ENCODE assay signal across 8 cellular contexts in the genomic region with DNA sequence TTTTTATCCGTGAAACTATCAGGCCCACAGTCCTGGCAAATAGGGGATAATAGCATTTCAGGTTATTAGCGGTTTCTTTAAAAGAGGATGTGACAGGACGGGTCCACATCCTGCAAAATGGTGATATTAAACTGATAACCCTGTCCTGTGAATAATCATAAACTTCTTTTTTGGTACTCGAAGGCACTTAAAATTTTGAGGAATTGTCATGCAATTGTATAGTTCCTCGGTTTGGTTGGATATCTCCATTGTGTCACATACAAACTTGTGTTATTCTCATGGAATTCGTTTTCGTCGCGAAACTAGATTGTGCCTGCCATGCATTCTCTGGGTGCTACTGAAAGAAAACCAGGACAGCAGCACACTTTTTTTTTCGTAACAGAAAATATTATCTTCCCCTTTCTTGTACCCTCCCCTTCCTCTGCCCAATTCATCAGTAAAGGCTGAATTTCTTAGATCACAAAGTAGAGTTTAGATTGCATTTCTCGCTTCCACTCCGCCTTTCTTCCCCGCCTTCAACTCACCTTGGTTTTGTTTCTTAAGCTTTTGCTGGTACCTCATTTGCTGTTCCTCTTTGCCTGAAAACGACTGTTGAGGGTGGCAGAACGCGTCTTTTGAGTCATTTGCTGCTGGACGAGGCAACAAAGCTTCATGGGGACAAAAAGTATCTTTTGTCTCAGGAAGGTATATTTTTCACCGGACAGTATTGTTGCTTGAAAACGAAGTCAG. TPM values are rescaled to one million over a fixed set of nuclear protein-coding genes. Genes with fewer than 3 reads are reported as not detected.
DNase-seq lines count a peak whose midpoint lies in the region; ATAC-seq and TF ChIP-seq lines count a peak whose summit lies in the region.

No MANE protein-coding gene starts in this region.

- H2BK120ac ChIP-seq in trophoblast cell (ENCODE audit: insufficient read depth, low read length, poor library complexity), result no peak overlapping the region

- H3K14ac ChIP-seq in trophoblast cell (ENCODE audit: low read length), result no peak overlapping the region

- H3K27me3 ChIP-seq in PC-9 (ENCODE audit: insufficient read depth, low read depth) (no peaks in the 10 kb centered on the region), esophagus (ENCODE audit: control insufficient read depth in 1 of 2, insufficient read depth in 2 of 2, low read length in 2 of 2) (no peaks in the 10 kb centered on the region), trophoblast cell (ENCODE audit: insufficient read depth, low read length) (no peaks in the 10 kb centered on the region)

- H3K36me3 ChIP-seq in PC-9 (ENCODE audit: low read depth) (no peaks in the 10 kb centered on the region), esophagus (ENCODE audit: control insufficient read depth in 2 of 2, insufficient read depth in 2 of 2, low read length in 1 of 2) (no peaks in the 10 kb centered on the region), trophoblast cell (ENCODE audit: control insufficient read depth in 1 of 2, insufficient read depth in 2 of 2, low read length in 2 of 2) (no peaks in the 10 kb centered on the region)

- H4K91ac ChIP-seq in trophoblast cell (ENCODE audit: low read depth, low read length), result no peak overlapping the region

- H3K4me3 ChIP-seq in AG10803 (ENCODE audit: low read length) (peak overlapping the region; percentile 99), PC-9 (peak overlapping the region; percentile 88), esophagus (ENCODE audit: low read depth in 1 of 2, low read length in 2 of 2) (peak overlapping the region; percentile 83 to 91), trophoblast cell (ENCODE audit: low read depth, low read length) (peak overlapping the region; percentile 81)

- peak overlapping the region; percentile 80 for H4K12ac ChIP-seq in trophoblast cell (ENCODE audit: low read depth, low read length)

- TF ChIP-seq CTCF in AG10803 (conservative IDR thresholded peaks at IDR 0.05; ENCODE audit: low read length) (no peak), PC-9 (conservative IDR thresholded peaks at IDR 0.05) (no peak)

- CTCF ChIA-PET in PC-9 (lab: Charles Lee), result no interaction called here

- ATAC-seq in GM18511 (IDR thresholded peaks at IDR 0.05; ENCODE audit: unreplicated experiment) (peak; percentile 4), left colon (no peak)

- H3K9me3 ChIP-seq in PC-9 (ENCODE audit: insufficient read depth, low read depth) (no peaks in the 10 kb centered on the region), esophagus (ENCODE audit: control insufficient read depth in 2 of 2, insufficient read depth in 1 of 2, low read depth in 1 of 2, low read length in 1 of 2) (no peaks in the 10 kb centered on the region), trophoblast cell (ENCODE audit: insufficient read depth, low read depth, low read length) (peaks cover 2% of the 10 kb centered on the region)

- no peak overlapping the region for H2BK12ac ChIP-seq in trophoblast cell (ENCODE audit: low read length)

- peaks cover 11% of the 10 kb centered on the region for H3K79me1 ChIP-seq in trophoblast cell (ENCODE audit: low read length)

- H3K4me2 ChIP-seq in PC-9 (peak overlapping the region; percentile 75), trophoblast cell (ENCODE audit: low read length) (peak overlapping the region; percentile 89)

- H3K9me2 ChIP-seq in PC-9 (ENCODE audit: insufficient read depth), result no peaks in the 10 kb centered on the region

- H3K4ac ChIP-seq in trophoblast cell (ENCODE audit: low read depth, low read length), result peak overlapping the region; percentile 84

- peak overlapping the region; percentile 84 for H3K9ac ChIP-seq in trophoblast cell (ENCODE audit: low read length)

- no peaks in the 10 kb centered on the region for H4K20me1 ChIP-seq in PC-9 (ENCODE audit: insufficient read depth)

- H3K18ac ChIP-seq in trophoblast cell (ENCODE audit: low read length), result peak overlapping the region; percentile 97

- H3K79me2 ChIP-seq in PC-9 (ENCODE audit: low read depth) (peaks cover 25% of the 10 kb centered on the region), trophoblast cell (ENCODE audit: control insufficient read depth, insufficient read depth, low read length, poor library complexity) (peaks cover 9% of the 10 kb centered on the region)

- POLR2A ChIA-PET in PC-9 (lab: Charles Lee; ENCODE audit: unreplicated experiment), result no interaction called here

- H2AK5ac ChIP-seq in trophoblast cell (ENCODE audit: low read length), result no peak overlapping the region

- BruUV-seq in PC-9 (replicated peaks; lab: Mats Ljungman, UMichigan), result TSS peak; percentile 32

- peaks cover 3% of the 10 kb centered on the region; the same call in 1 of the 2 replicates for H3F3A ChIP-seq in PC-9 (ENCODE audit: insufficient read depth, low read depth)

- WGBS in esophagus, 2 donors, result 14 to 15% methylated on average over 19 of the region's 19 CpGs
- no CpG with 5 or more reads among the region's 19 CpGs for WGBS in trophoblast cell (ENCODE audit: extremely low coverage, insufficient coverage, insufficient read length)

- peak overlapping the region; percentile 91 for H2AFZ ChIP-seq in PC-9
- H2AFZ ChIP-seq in trophoblast cell (ENCODE audit: insufficient read depth, low read length, poor library complexity), result peak overlapping the region; percentile 97

- DNase-seq in AG10803 (ENCODE audit: low read depth) (no peak), PC-9 (no peak), trophoblast cell (peak in 1 of 2 donors; percentile 11), left colon (no peak), NCI-H1930 (lab: John Stamatoyannopoulos, UW) (no peak)
- no peak for DNase-seq in activated effector memory CD4-positive, alpha-beta T cell treated with anti-CD3 and anti-CD28 coated beads, Interleukin-2, amount 50 U/mL, for 16 hours

- H3K4me1 ChIP-seq in PC-9 (replicated peaks; ENCODE audit: insufficient read depth) (peaks cover 12% of the 10 kb centered on the region), esophagus (ENCODE audit: control insufficient read depth in 2 of 2, insufficient read depth in 2 of 2, low read length in 1 of 2) (no peaks in the 10 kb centered on the region), trophoblast cell (ENCODE audit: control insufficient read depth in 1 of 2, insufficient read depth in 2 of 2, low read length in 2 of 2) (peaks cover 2 to 6% of the 10 kb centered on the region in 2 experiments)

- no peak overlapping the region for H2BK5ac ChIP-seq in trophoblast cell (ENCODE audit: low read depth, low read length, poor library complexity)

- H3K27ac ChIP-seq in PC-9, result no peak overlapping the region
- H3K27ac ChIP-seq in esophagus (ENCODE audit: low read depth in 2 of 2, low read length in 1 of 2), result peak overlapping the region; percentile 49 to 82
- no peak overlapping the region for H3K27ac ChIP-seq in trophoblast cell (ENCODE audit: low read depth, low read length)

- no peak overlapping the region for H3K23ac ChIP-seq in trophoblast cell (ENCODE audit: low read length)

- H4K8ac ChIP-seq in trophoblast cell (ENCODE audit: low read depth, low read length), result peak overlapping the region; percentile 56

- intact Hi-C loops in PC-9 (cut with micrococcal nuclease; ENCODE audit: unreplicated experiment), result loop anchor here (5.0 to 10.0 kb wide), 2 partner anchors 90 to 227 kb away; no protein-coding TSS in a partner anchor
- intact Hi-C loops in left colon (cut with DNase I, micrococcal nuclease), result loop anchor here in 1 of 2 donors (10.0 kb wide), 1 partner anchor 247 kb away; no protein-coding TSS in a partner anchor

RNA-seq across cellular contexts. Expression of a gene that starts 1.3 kb away (rescaled TPM):
- total RNA-seq in PC-9 (2021) (7.5 and 8.3 TPM in 2 replicates), left colon (10 to 100 TPM; 64.4 to 67.2 TPM)
- 1 to 10 TPM; 4.2 to 7.6 TPM for polyA plus RNA-seq in esophagus
- polyA plus RNA-seq in trophoblast cell (2013), result 20.5 and 21.1 TPM in 2 replicates

Comparison
In these comparisons a context has a peak if more than half of its experiments do, and no peak if none do; other contexts are left out.
1. H3K27ac ChIP-seq: peak in esophagus (2 of 2); none in PC-9 (single experiment) and trophoblast cell (single experiment).
2. Peak in every context shown above with its lines, with median percentiles within 50 percentile points of each other: H3K4me3 ChIP-seq.